Comparison of ENCODE assay signal across 12 cellular contexts in the genomic region with DNA sequence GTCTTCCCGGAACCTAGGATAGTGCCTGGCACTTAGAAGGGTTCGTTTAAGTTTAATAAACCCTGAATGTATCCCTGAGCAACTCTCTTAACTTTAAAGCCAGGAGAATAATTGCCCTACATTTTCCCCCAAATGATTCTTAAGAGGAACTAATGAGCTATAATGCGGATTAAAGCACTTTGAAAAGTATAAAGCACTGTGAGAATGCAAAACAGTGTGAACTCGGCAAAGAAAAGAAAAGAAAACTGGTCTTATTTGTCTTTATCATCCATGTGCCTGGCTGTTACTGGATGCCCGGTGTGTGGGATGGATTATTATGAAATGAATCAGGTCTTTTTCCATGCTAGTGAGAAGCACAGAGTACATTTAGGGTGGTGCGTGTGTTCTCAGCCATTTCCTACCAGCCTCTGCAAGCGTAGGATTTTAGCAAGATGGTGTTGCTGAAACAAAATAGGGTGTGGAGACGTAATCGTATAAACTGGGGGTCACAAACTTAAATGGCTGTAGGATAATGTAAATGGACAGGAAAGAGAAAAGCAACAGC. TPM values are rescaled to one million over a fixed set of nuclear protein-coding genes. Genes with fewer than 3 reads are reported as not detected.
DNase-seq lines count a peak whose midpoint lies in the region; ATAC-seq and TF ChIP-seq lines count a peak whose summit lies in the region.
"Had no signal": no experiment of that assay in that cellular context is flagged by ENCODE, and none has a peak within 500 bp of the region (broad histone marks: within the 10 kb centered on the region; RNA-seq: fewer than 3 reads in every experiment).

No MANE protein-coding gene starts in this region.

- H3K4me1 ChIP-seq in GM23338 (ENCODE audit: insufficient read depth), result no peaks in the 10 kb centered on the region
- peaks cover 16% of the 10 kb centered on the region for H3K4me1 ChIP-seq in body of pancreas
- H3K4me1 ChIP-seq in skeletal muscle tissue (ENCODE audit: control insufficient read depth in 3 of 3, insufficient read depth in 3 of 3, low read length in 3 of 3), result peaks cover 28 to 42% (median 34%) of the 10 kb centered on the region in 3 donors

- peak overlapping the region; percentile 65 for H3K4me3 Mint-ChIP-seq in GM23338
- H3K4me3 Mint-ChIP-seq: CD8-positive, alpha-beta T cell had no signal

- 52 to 54% methylated on average over 9 of the region's 9 CpGs for WGBS in body of pancreas, 2 donors

- H3K9me2 ChIP-seq in GM23338 (ENCODE audit: insufficient read depth), result peaks cover 5% of the 10 kb centered on the region; the same call in 1 of the 2 replicates

- peaks cover 44% of the 10 kb centered on the region for H3K27me3 Mint-ChIP-seq in GM23338 (ENCODE audit: insufficient read depth, low read depth, poor library complexity)

- intact Hi-C loops in body of pancreas (cut with DNase I), result no loop called here

- H3K9me3 ChIP-seq in body of pancreas (no peaks in the 10 kb centered on the region), skeletal muscle tissue (ENCODE audit: control insufficient read depth in 3 of 3, low read length in 3 of 3) (no peaks in the 10 kb centered on the region)

- H3K9me3 Mint-ChIP-seq in GM23338, result peaks cover 20% of the 10 kb centered on the region
- H3K9me3 Mint-ChIP-seq: CD8-positive, alpha-beta T cell had no signal

- H3K27me3 ChIP-seq in GM23338 (ENCODE audit: insufficient read depth), result peaks cover 58% of the 10 kb centered on the region
- H3K27me3 ChIP-seq in body of pancreas, result no peaks in the 10 kb centered on the region
- no peaks in the 10 kb centered on the region for H3K27me3 ChIP-seq in layer of hippocampus (ENCODE audit: control insufficient read depth, insufficient read depth, low read length)
- H3K27me3 ChIP-seq in skeletal muscle tissue (ENCODE audit: control insufficient read depth in 3 of 3, insufficient read depth in 3 of 3, low read length in 3 of 3), result no peaks in the 10 kb centered on the region
- H3K27me3 ChIP-seq in H7 (ENCODE audit: control insufficient read depth, insufficient read depth, low read length), result peaks cover 4% of the 10 kb centered on the region; the same call in 1 of the 2 replicates

- H3K36me3 ChIP-seq in GM23338 (ENCODE audit: insufficient read depth), result peaks cover 6% of the 10 kb centered on the region; the same call in 1 of the 2 replicates
- H3K36me3 ChIP-seq in body of pancreas (replicated peaks in 1 of 2; ENCODE audit: insufficient read depth in 1 of 2, low read depth in 2 of 2), result no peaks in the 10 kb centered on the region
- peaks cover 0 to 2% (median 0%) of the 10 kb centered on the region in 3 donors for H3K36me3 ChIP-seq in skeletal muscle tissue (ENCODE audit: control insufficient read depth in 3 of 3, insufficient read depth in 3 of 3, low read length in 3 of 3)
- no peaks in the 10 kb centered on the region for H3K36me3 ChIP-seq in H7 (replicated peaks; ENCODE audit: control insufficient read depth, insufficient read depth, low read length)

- peaks cover 3% of the 10 kb centered on the region; the same call in 2 of the 3 replicates for H3K4me1 Mint-ChIP-seq in GM23338

- H3K4me2 ChIP-seq in GM23338, result peak overlapping the region; percentile 84

- peak overlapping the region; percentile 99 for H2AFZ ChIP-seq in GM23338

- H3K27ac Mint-ChIP-seq in GM23338, result no peak overlapping the region
- H3K27ac Mint-ChIP-seq: CD8-positive, alpha-beta T cell had no signal

- TF ChIP-seq CTCF in GM23338 (conservative IDR thresholded peaks at IDR 0.05; ENCODE audit: low read depth in 2 of 2), result no peak
- no peak for TF ChIP-seq CTCF in body of pancreas (IDR thresholded peaks at IDR 0.05)

- H4K20me1 ChIP-seq in GM23338 (replicated peaks; ENCODE audit: insufficient read depth), result no peaks in the 10 kb centered on the region

- H3K9ac ChIP-seq in skeletal muscle tissue (ENCODE audit: low read depth in 1 of 3, low read length in 3 of 3), result peak overlapping the region; percentile 90 to 97 (median 95)

- no peak for TF ChIP-seq POLR2A in body of pancreas (IDR thresholded peaks at IDR 0.05)

- ATAC-seq in GM23338 (no peak), body of pancreas (no peak), HG03469 (IDR thresholded peaks at IDR 0.05; ENCODE audit: unreplicated experiment) (no peak)
- ATAC-seq: CD8-positive, alpha-beta T cell had no signal

- H3K4me3 ChIP-seq in GM23338 (peak overlapping the region; percentile 57), body of pancreas (no peak overlapping the region), skeletal muscle tissue (ENCODE audit: low read length in 3 of 3) (peak overlapping the region; percentile 82 to 85 (median 82)), H7 (ENCODE audit: insufficient read depth, low read depth, low read length) (no peak overlapping the region)

- no peaks in the 10 kb centered on the region for H3F3A ChIP-seq in GM23338 (replicated peaks; ENCODE audit: low read depth)

- H3K36me3 Mint-ChIP-seq in GM23338 (ENCODE audit: low read depth), result peaks cover 11% of the 10 kb centered on the region
- H3K36me3 Mint-ChIP-seq: CD8-positive, alpha-beta T cell had no signal

- no peak for DNase-seq in GM23338 (ENCODE audit: low spot score)
- DNase-seq in body of pancreas, result no peak
- DNase-seq in OCI-M2 (lab: John Stamatoyannopoulos, UW; ENCODE audit: unreplicated experiment), result no peak
- DNase-seq in H7, result no peak
- DNase-seq: CD8-positive, alpha-beta T cell; NCI-H774; T1000 had no signal

- no peaks in the 10 kb centered on the region for H3K79me2 ChIP-seq in GM23338 (replicated peaks; ENCODE audit: insufficient read depth)

- H3K27ac ChIP-seq in GM23338 (ENCODE audit: low read depth) (no peak overlapping the region), body of pancreas (peak overlapping the region; percentile 25 to 81 (median 74)), layer of hippocampus (ENCODE audit: low read depth, low read length) (peak overlapping the region; percentile 50), skeletal muscle tissue (ENCODE audit: low read depth, low read length) (peak overlapping the region; percentile 98)

TF ChIP-seq in GM23338, 12 proteins besides CTCF, POLR2A, EP300 and RAD21 (continues in another document):
- TF ChIP-seq POLR2AphosphoS5 (IDR thresholded peaks at IDR 0.05; ENCODE audit: low read depth) (no peak), STAT1 (IDR thresholded peaks at IDR 0.05; ENCODE audit: unreplicated experiment) (no peak), EZH2phosphoT487 (IDR thresholded peaks at IDR 0.05; ENCODE audit: unreplicated experiment) (no peak), NANOG (IDR thresholded peaks at IDR 0.05; ENCODE audit: borderline replicate concordance) (no peak)

RNA-seq across cellular contexts. Expression of a gene that starts 1.0 kb away (rescaled TPM):
- 0.23 and 0.69 TPM in 2 replicates for total RNA-seq in GM23338 (2014; rRNA removed; shearing (Covaris generic))
- 0.53 and 0.73 TPM in 2 replicates for polyA plus RNA-seq in GM23338 (2016; fragmentation: Nextera tagmentation; extraction: Ambion mirVana)
- 1 to 10 TPM; 2.0 to 3.4 TPM for total RNA-seq in body of pancreas
- 13.6 TPM for total RNA-seq in skeletal muscle tissue
- total RNA-seq in H7 (2014; rRNA removed; shearing (Covaris generic)), result not detected in 2 replicates
- total RNA-seq: CD8-positive, alpha-beta T cell; chondrocyte; fibroblast of lung had no signal
- polyA plus RNA-seq: fibroblast of lung had no signal

Comparison
In these comparisons a context has a peak if more than half of its experiments do, and no peak if none do; other contexts are left out.
1. H3K4me3 ChIP-seq: peak in GM23338 (single experiment) and skeletal muscle tissue (3 of 3); none in body of pancreas (0 of 2) and H7 (single experiment).